In genomic region chr7:25966469-25966868, GRCh38 we compare ENCODE assay signal across 26 cellular contexts.
A peak's percentile ranks its signal among the peaks of the same experiment; 100 is the strongest.
DNase-seq lines count a peak whose midpoint lies in the region; ATAC-seq, FAIRE-seq and TF ChIP-seq lines count a peak whose summit lies in the region.
"Had no signal": no experiment of that assay in that cellular context is flagged by ENCODE, and none has a peak within 500 bp of the region (broad histone marks: within the 10 kb centered on the region; RNA-seq: fewer than 3 reads in every experiment).

No MANE protein-coding gene starts in this region.

- FAIRE-seq in GM19239 (lab: Jason Lieb, UNC) (peak; percentile 47), GM12878 (lab: Jason Lieb, UNC) (no peak)
- FAIRE-seq: H1 had no signal

- H3K27me3 ChIP-seq in GM06990 (replicated peaks; ENCODE audit: control insufficient read depth, insufficient read depth, low read length): no peaks in the 10 kb centered on the region
- H3K27me3 ChIP-seq in OCI-LY1 (ENCODE audit: insufficient read depth, low read length): no peaks in the 10 kb centered on the region
- H3K27me3 ChIP-seq in GM12878 (replicated peaks in 1 of 2; ENCODE audit: control insufficient read depth in 2 of 2, insufficient read depth in 2 of 2, low read length in 1 of 2): no peaks in the 10 kb centered on the region

- H3K4me3 ChIP-seq in GM06990 (replicated peaks; ENCODE audit: low read depth, low read length) (peak overlapping the region; percentile 42), OCI-LY1 (ENCODE audit: low read depth, low read length, poor library complexity, severe bottlenecking) (peak overlapping the region; percentile 49), GM12878 (no peak overlapping the region)
- H3K4me3 ChIP-seq: MG63, SJCRH30 had no signal

- CTCF ChIA-PET in GM12878 (lab: Yijun Ruan, JAX): interaction anchor here (1.6 to 6.3 kb wide), 4 partner anchors 15 to 96 kb away, joined by 6 to 83 read pairs (median 10); no protein-coding TSS in a partner anchor

- POLR2A ChIA-PET in GM12878 (lab: Charles Lee): interaction anchor here (1.4 to 3.9 kb wide), 5 partner anchors 18 to 235 kb away, joined by 3 to 23 read pairs (median 7); partner anchors contain the start of genes CBX3, HNRNPA2B1 and NFE2L3

- H3K9ac ChIP-seq in OCI-LY1 (ENCODE audit: low read length) (peak overlapping the region; percentile 66), GM12878 (ENCODE audit: control insufficient read depth, insufficient read depth, low read length) (no peak overlapping the region)

- no peaks in the 10 kb centered on the region for H3K9me2 ChIP-seq in OCI-LY1 (ENCODE audit: low read depth, low read length)

- TF ChIP-seq EP300 in GM12878 (IDR thresholded peaks at IDR 0.05; ENCODE audit: borderline replicate concordance in 1 of 2, control insufficient read depth in 1 of 2, low read depth in 2 of 2, low read length in 2 of 2): no peak

- no peaks in the 10 kb centered on the region for H3K36me3 ChIP-seq in GM06990 (ENCODE audit: control insufficient read depth, insufficient read depth, low read length)
- no peaks in the 10 kb centered on the region for H3K36me3 ChIP-seq in OCI-LY1 (ENCODE audit: insufficient read depth, low read length)
- no peaks in the 10 kb centered on the region for H3K36me3 ChIP-seq in GM12878 (ENCODE audit: control insufficient read depth in 2 of 2, insufficient read depth in 2 of 2, low read length in 1 of 2)
- H3K36me3 ChIP-seq: BE2C, MG63, SJCRH30 had no signal

- peaks cover 15% of the 10 kb centered on the region for H3K4me1 Mint-ChIP-seq in progenitor cell of endocrine pancreas (ENCODE audit: low read depth)

- H3K27ac ChIP-seq in OCI-LY1 (ENCODE audit: low read depth, low read length, poor library complexity, severe bottlenecking) (peak overlapping the region; percentile 98), GM12878 (ENCODE audit: control insufficient read depth, insufficient read depth) (peak overlapping the region; percentile 91)
- H3K27ac ChIP-seq: PC-9, SJCRH30 had no signal

- H3K9me3 ChIP-seq in OCI-LY1 (ENCODE audit: low read length): no peaks in the 10 kb centered on the region
- H3K9me3 ChIP-seq in GM12878 (replicated peaks; ENCODE audit: control insufficient read depth, insufficient read depth, low read length): no peaks in the 10 kb centered on the region
- H3K9me3 ChIP-seq: BE2C, MG63, SJCRH30 had no signal

- H3K4me2 ChIP-seq in OCI-LY1 (ENCODE audit: low read length): peak overlapping the region; percentile 76
- peak overlapping the region; percentile 70 for H3K4me2 ChIP-seq in GM12878 (ENCODE audit: control insufficient read depth, insufficient read depth)

- no peaks in the 10 kb centered on the region for H3K36me3 Mint-ChIP-seq in progenitor cell of endocrine pancreas (ENCODE audit: insufficient read depth)
- H3K36me3 Mint-ChIP-seq: CD14-positive monocyte; CD8-positive, alpha-beta memory T cell had no signal

- H2AFZ ChIP-seq in OCI-LY1 (ENCODE audit: low read length): no peak overlapping the region
- no peak overlapping the region for H2AFZ ChIP-seq in GM12878 (ENCODE audit: control insufficient read depth, low read depth, low read length)
- H2AFZ ChIP-seq: PC-9 had no signal

- intact Hi-C loops in GM12878 (cut with micrococcal nuclease; ENCODE audit: unreplicated experiment): loop anchor here (5.0 kb wide), 4 partner anchors 191 to 896 kb away; partner anchors contain the start of genes SKAP2 and SNX10

- BruUV-seq in GM12878 (replicated peaks; lab: Mats Ljungman, UMichigan): no TSS peak

- TF ChIP-seq POLR2A in GM12878 (IDR thresholded peaks at IDR 0.05; ENCODE audit: low read depth, low read length): no peak

- RAD21 ChIA-PET in GM12878 (lab: Charles Lee; ENCODE audit: unreplicated experiment): interaction anchor here (1.2 to 3.3 kb wide), 6 partner anchors 15 to 1117 kb away, joined by 3 to 46 read pairs (median 6); no protein-coding TSS in a partner anchor

- in situ Hi-C loops in GM12878 (cut with MboI): loop anchor here (5.0 to 25.0 kb wide), 2 partner anchors 231 to 1054 kb away; no protein-coding TSS in a partner anchor

- no peaks in the 10 kb centered on the region for H3K9me3 Mint-ChIP-seq in progenitor cell of endocrine pancreas (ENCODE audit: low read depth)

- no peak for ATAC-seq in GM12878
- ATAC-seq in HG03280 (IDR thresholded peaks at IDR 0.05; ENCODE audit: unreplicated experiment): no peak
- ATAC-seq in HG03457 (IDR thresholded peaks at IDR 0.05; ENCODE audit: unreplicated experiment): no peak
- ATAC-seq: Right ventricle myocardium inferior, SK-N-SH treated with all-trans-retinoic acid at 6 μM for 48 hours had no signal

- no peaks in the 10 kb centered on the region for H4K20me1 ChIP-seq in OCI-LY1 (ENCODE audit: insufficient read depth, low read length)
- H4K20me1 ChIP-seq in GM12878 (ENCODE audit: control insufficient read depth, insufficient read depth): no peaks in the 10 kb centered on the region

- H3K4me3 Mint-ChIP-seq in progenitor cell of endocrine pancreas (ENCODE audit: low read depth): no peak overlapping the region

- H3K27ac Mint-ChIP-seq in progenitor cell of endocrine pancreas: no peak overlapping the region

- peaks cover 96% of the 10 kb centered on the region for H3K4me1 ChIP-seq in OCI-LY1 (ENCODE audit: insufficient read depth, low read length, severe bottlenecking)
- peaks cover 63% of the 10 kb centered on the region for H3K4me1 ChIP-seq in GM12878 (ENCODE audit: control insufficient read depth, insufficient read depth, low read length)
- H3K4me1 ChIP-seq: BE2C had no signal

- H3K79me2 ChIP-seq in OCI-LY1 (ENCODE audit: insufficient read depth, low read length) (no peaks in the 10 kb centered on the region), GM12878 (ENCODE audit: control insufficient read depth, insufficient read depth, low read length) (no peaks in the 10 kb centered on the region)

- TF ChIP-seq RAD21 in GM12878 (IDR thresholded peaks at IDR 0.05; ENCODE audit: insufficient read depth, low read depth, low read length): no peak

- H3K27me3 Mint-ChIP-seq in progenitor cell of endocrine pancreas: peaks cover 3% of the 10 kb centered on the region

- DNase-seq in GM06990 (ENCODE audit: extremely low read depth, insufficient read length) (no peak), GM19239 (ENCODE audit: insufficient read length, low spot score) (no peak), GM12878 (ENCODE audit: low read depth, low spot score) (no peak), progenitor cell of endocrine pancreas (ENCODE audit: low spot score, unreplicated experiment) (no peak)
- no peak for DNase-seq in NK-92 treated with Interleukin-12 subunit alpha and Interleukin-12 subunit beta, amount 100 ng/mL, for 24 hours (lab: John Stamatoyannopoulos, UW)
- DNase-seq: 8988T; ACHN; BE2C; CD8-positive, alpha-beta memory T cell; DMS79 treated with DMSO at 0.1 percent for 48 hours; GF-D8; HCEC 1CT; MG63; NCI-H1694; NCI-H2227 treated with DMSO at 0.1 percent for 48 hours; NCI-H526 treated with DMSO at 0.1 percent for 48 hours; PC-9; SJCRH30; T-helper 2 cell had no signal

- TF ChIP-seq CTCF in GM06990 (IDR thresholded peaks at IDR 0.05; ENCODE audit: insufficient read depth, low read length, poor library complexity, severe bottlenecking) (no peak), OCI-LY1 (IDR thresholded peaks at IDR 0.05; ENCODE audit: low read length) (no peak), GM12878 (IDR thresholded peaks at IDR 0.05 in 2 of 3, conservative IDR thresholded peaks at IDR 0.05 in 1 of 3; ENCODE audit: control insufficient read depth in 2 of 3, extremely low read depth in 1 of 3, insufficient read depth in 1 of 3, low read depth in 3 of 3, low read length in 3 of 3) (no peak), progenitor cell of endocrine pancreas (IDR thresholded peaks at IDR 0.05; ENCODE audit: unreplicated experiment) (no peak)

- H3F3A ChIP-seq in OCI-LY1 (ENCODE audit: insufficient read depth, low read length): peaks cover 10% of the 10 kb centered on the region; the same call in 1 of the 2 replicates

- SMC1A ChIA-PET in GM12878 (lab: Charles Lee; ENCODE audit: uncharacterized antibody, unreplicated experiment): interaction anchor here (0.7 to 7.9 kb wide), 7 partner anchors 17 to 288 kb away, joined by 3 to 132 read pairs (median 3); no protein-coding TSS in a partner anchor

TF ChIP-seq in GM12878, 131 proteins besides CTCF, POLR2A, EP300 and RAD21:
- TF ChIP-seq HDGF (IDR thresholded peaks at IDR 0.05) (peak; percentile 91), YBX1 (IDR thresholded peaks at IDR 0.05) (peak; percentile 59; the same call in 1 of the 2 replicates), PAX5 (IDR thresholded peaks at IDR 0.05; ENCODE audit: borderline replicate concordance, low read depth, low read length) (no peak), IKZF2 (IDR thresholded peaks at IDR 0.05) (peak in 1 of 2 experiments; percentile 17; a peak in 1 of 4 replicates), ESRRA (IDR thresholded peaks at IDR 0.05; ENCODE audit: low read length) (no peak), NBN (IDR thresholded peaks at IDR 0.05) (0 out of 2 replicates have a peak, but pooled peaks have one; percentile 20)
TF ChIP-seq in GM12878: peak in this region for 4.
